ENCODE assay signal across 27 cellular contexts in genomic region chr10:131162211-131162610, GRCh38.
"Had no signal": no experiment of that assay in that cellular context is flagged by ENCODE, and none has a peak within 500 bp of the region (broad histone marks: within the 10 kb centered on the region; RNA-seq: fewer than 3 reads in every experiment).

No MANE protein-coding gene starts in this region.

- H3K9me3 Mint-ChIP-seq: dendritic cell treated with granulocyte-macrophage colony-stimulating factor and Interleukin-4, amounts not matched to agents 40 ng/mL and 50 ng/mL, for 4 days; endodermal cell; naive thymus-derived CD4-positive, alpha-beta T cell; nephron; stimulated activated naive B cell treated with anti-CD40 and anti-IgM and Interleukin-4, amounts not matched to agents 10 μg/mL and 1 μg/mL and 100 μg/mL, for 72 hours; stimulated activated naive CD8-positive, alpha-beta T cell treated with anti-CD3 and anti-CD28 coated beads, Interleukin-15, Interleukin-2, amounts not matched to agents 100 ng/mL and 50 ng/mL, for 24 hours had no signal

- H3K4me3 ChIP-seq: colonic mucosa, gastrocnemius medialis, heart right ventricle, left lung, neural progenitor cell, skin epidermis, thoracic aorta, tibial nerve, upper lobe of left lung had no signal

- ATAC-seq: esophagus mucosa; gastrocnemius medialis; heart right ventricle; left cardiac atrium; left lung; naive thymus-derived CD4-positive, alpha-beta T cell; stimulated activated naive B cell treated with anti-CD40 and anti-IgM and Interleukin-4, amounts not matched to agents 10 μg/mL and 1 μg/mL and 100 μg/mL, for 72 hours had no signal

- H3K4me1 ChIP-seq: colonic mucosa, gastrocnemius medialis, heart right ventricle, left lung, neural progenitor cell, tibial nerve, upper lobe of left lung had no signal

- H3K36me3 ChIP-seq: colonic mucosa, gastrocnemius medialis, heart right ventricle, left lung, neural progenitor cell, thoracic aorta, tibial nerve, upper lobe of left lung had no signal

- H3K36me3 Mint-ChIP-seq: naive thymus-derived CD4-positive, alpha-beta T cell; neural progenitor cell; stimulated activated naive B cell treated with anti-CD40 and anti-IgM and Interleukin-4, amounts not matched to agents 10 μg/mL and 1 μg/mL and 100 μg/mL, for 72 hours had no signal

- H3K27ac ChIP-seq: colonic mucosa, epithelial cell of prostate, gastrocnemius medialis, heart right ventricle, left lung, neural progenitor cell, skin epidermis, thoracic aorta, tibial nerve, upper lobe of left lung had no signal

- H3K27ac Mint-ChIP-seq: dendritic cell treated with granulocyte-macrophage colony-stimulating factor and Interleukin-4, amounts not matched to agents 40 ng/mL and 50 ng/mL, for 4 days; endodermal cell; stimulated activated naive B cell treated with anti-CD40 and anti-IgM and Interleukin-4, amounts not matched to agents 10 μg/mL and 1 μg/mL and 100 μg/mL, for 72 hours; stimulated activated naive CD8-positive, alpha-beta T cell treated with anti-CD3 and anti-CD28 coated beads, Interleukin-15, Interleukin-2, amounts not matched to agents 100 ng/mL and 50 ng/mL, for 24 hours had no signal

- H3K27me3 ChIP-seq: colonic mucosa, neural progenitor cell, tibial nerve, upper lobe of left lung had no signal

- H3K9me3 ChIP-seq: colonic mucosa, gastrocnemius medialis, heart right ventricle, left lung, thoracic aorta, tibial nerve, upper lobe of left lung had no signal

- H3K4me1 Mint-ChIP-seq: stimulated activated naive B cell treated with anti-CD40 and anti-IgM and Interleukin-4, amounts not matched to agents 10 μg/mL and 1 μg/mL and 100 μg/mL, for 72 hours had no signal

- H3K4me3 Mint-ChIP-seq: dendritic cell treated with granulocyte-macrophage colony-stimulating factor and Interleukin-4, amounts not matched to agents 40 ng/mL and 50 ng/mL, for 4 days; endodermal cell; nephron; neural progenitor cell; stimulated activated naive B cell treated with anti-CD40 and anti-IgM and Interleukin-4, amounts not matched to agents 10 μg/mL and 1 μg/mL and 100 μg/mL, for 72 hours; stimulated activated naive CD8-positive, alpha-beta T cell treated with anti-CD3 and anti-CD28 coated beads, Interleukin-15, Interleukin-2, amounts not matched to agents 100 ng/mL and 50 ng/mL, for 24 hours had no signal

- H3K27me3 Mint-ChIP-seq: dendritic cell treated with granulocyte-macrophage colony-stimulating factor and Interleukin-4, amounts not matched to agents 40 ng/mL and 50 ng/mL, for 4 days; stimulated activated naive CD8-positive, alpha-beta T cell treated with anti-CD3 and anti-CD28 coated beads, Interleukin-15, Interleukin-2, amounts not matched to agents 100 ng/mL and 50 ng/mL, for 24 hours had no signal

- DNase-seq: colonic mucosa; effector CD8-positive, alpha-beta T cell; endodermal cell; foreskin fibroblast; gastrocnemius medialis; heart right ventricle; hippocampal formation; left cardiac atrium; mammary epithelial cell; mesendoderm; midbrain; nucleus accumbens; stimulated activated CD4-positive, alpha-beta T cell treated with anti-CD3 and anti-CD28 coated beads, Interleukin-15, amount 100 ng/mL, for 24 hours; stimulated activated CD4-positive, alpha-beta T cell treated with anti-CD3 and anti-CD28 coated beads, Interleukin-2, amount 100 ng/mL, for 48 hours; stimulated activated naive B cell treated with anti-CD40 and anti-IgM and Interleukin-4, amounts not matched to agents 10 μg/mL and 1 μg/mL and 100 μg/mL, for 72 hours had no signal
